Comparison of ENCODE assay signal across 15 cellular contexts in genomic region chr5:169412858-169413257, GRCh38.
DNase-seq lines count a peak whose midpoint lies in the region; ATAC-seq, FAIRE-seq and TF ChIP-seq lines count a peak whose summit lies in the region.
"Had no signal": no experiment of that assay in that cellular context is flagged by ENCODE, and none has a peak within 500 bp of the region (broad histone marks: within the 10 kb centered on the region; RNA-seq: fewer than 3 reads in every experiment).

No MANE protein-coding gene starts in this region.

- H3K27ac ChIP-seq in coronary artery, result peak overlapping the region; percentile 55 to 77
- H3K27ac ChIP-seq in mesenchymal stem cell (ENCODE audit: low read length, poor library complexity, severe bottlenecking), result no peak overlapping the region

- H2AFZ ChIP-seq in mesenchymal stem cell (ENCODE audit: low read depth, low read length), result no peak overlapping the region

- H4K91ac ChIP-seq in mesenchymal stem cell (ENCODE audit: low read length), result no peak overlapping the region

- TF ChIP-seq CTCF in coronary artery (IDR thresholded peaks at IDR 0.05), result no peak

- H3K9me3 ChIP-seq in mesenchymal stem cell (ENCODE audit: control insufficient read depth, low read length), result no peaks in the 10 kb centered on the region
- H3K9me3 ChIP-seq: A549 had no signal

- H3K18ac ChIP-seq in mesenchymal stem cell (ENCODE audit: low read depth in 1 of 2, low read length in 2 of 2), result no peak overlapping the region

- H3K27me3 ChIP-seq in mesenchymal stem cell (ENCODE audit: control insufficient read depth in 1 of 2, insufficient read depth in 1 of 2, low read length in 2 of 2), result no peaks in the 10 kb centered on the region

- peak overlapping the region; percentile 36 for H3K9ac ChIP-seq in mesenchymal stem cell (ENCODE audit: low read length)

- 67% methylated on average over 1 of the region's 2 CpGs for WGBS in mesenchymal stem cell

- no peak for ATAC-seq in GM19397 (IDR thresholded peaks at IDR 0.05; ENCODE audit: unreplicated experiment)
- ATAC-seq: CD8-positive, alpha-beta T cell had no signal

- H3K4me1 ChIP-seq in mesenchymal stem cell (ENCODE audit: control insufficient read depth, insufficient read depth, low read depth, low read length), result no peaks in the 10 kb centered on the region

- no peak overlapping the region for H3K14ac ChIP-seq in mesenchymal stem cell (ENCODE audit: low read length in 2 of 2)

- H3K23ac ChIP-seq in mesenchymal stem cell (ENCODE audit: low read length in 2 of 2), result no peak overlapping the region

- no peaks in the 10 kb centered on the region for H3K36me3 ChIP-seq in mesenchymal stem cell (ENCODE audit: control insufficient read depth in 1 of 2, insufficient read depth in 2 of 2, low read depth in 1 of 2, low read length in 2 of 2)

- H3K4me2 ChIP-seq in mesenchymal stem cell (ENCODE audit: low read length, poor library complexity, severe bottlenecking), result no peak overlapping the region

- H3K4me3 ChIP-seq in coronary artery (no peak overlapping the region), mesenchymal stem cell (ENCODE audit: insufficient read depth in 1 of 2, low read depth in 1 of 2, low read length in 2 of 2) (peak overlapping the region in 1 of 2 experiments; percentile 47)
- H3K4me3 ChIP-seq: A549 had no signal

- H2BK15ac ChIP-seq in mesenchymal stem cell (ENCODE audit: low read depth, poor library complexity, severe bottlenecking), result no peak overlapping the region

- H2BK12ac ChIP-seq in mesenchymal stem cell (ENCODE audit: low read length in 2 of 2), result no peak overlapping the region

- no peak overlapping the region for H2BK120ac ChIP-seq in mesenchymal stem cell (ENCODE audit: low read depth, low read length)

- no peaks in the 10 kb centered on the region for H3K79me1 ChIP-seq in mesenchymal stem cell (replicated peaks; ENCODE audit: low read length, poor library complexity, severe bottlenecking)

- H2AK5ac ChIP-seq in mesenchymal stem cell (ENCODE audit: low read length, severe bottlenecking), result no peak overlapping the region

- no peak overlapping the region for H2BK5ac ChIP-seq in mesenchymal stem cell (ENCODE audit: low read depth, low read length, poor library complexity, severe bottlenecking)

- FAIRE-seq in GM19239 (lab: Jason Lieb, UNC), result no peak
- FAIRE-seq: A549, GM12892, H54 had no signal

- no peak overlapping the region for H4K8ac ChIP-seq in mesenchymal stem cell (ENCODE audit: low read length)

- DNase-seq in coronary artery (ENCODE audit: low spot score) (no peak), mesenchymal stem cell (no peak), stromal cell of bone marrow (ENCODE audit: low read depth) (peak; percentile 92), GM19239 (ENCODE audit: insufficient read length, low spot score) (no peak), NCI-H748 treated with DMSO at 0.1 percent for 48 hours (lab: John Stamatoyannopoulos, UW) (no peak)
- DNase-seq in activated effector memory CD4-positive, alpha-beta T cell treated with anti-CD3 and anti-CD28 coated beads, Interleukin-2, amount 50 U/mL, for 16 hours, result no peak
- DNase-seq: CD8-positive, alpha-beta T cell; COR-L47; DND-41; GDM1; IMR-90 had no signal

- no peak overlapping the region for H3K4ac ChIP-seq in mesenchymal stem cell (ENCODE audit: low read depth in 1 of 2, low read length in 2 of 2)
